ENCODE assay signal across 14 cellular contexts in the genomic region with DNA sequence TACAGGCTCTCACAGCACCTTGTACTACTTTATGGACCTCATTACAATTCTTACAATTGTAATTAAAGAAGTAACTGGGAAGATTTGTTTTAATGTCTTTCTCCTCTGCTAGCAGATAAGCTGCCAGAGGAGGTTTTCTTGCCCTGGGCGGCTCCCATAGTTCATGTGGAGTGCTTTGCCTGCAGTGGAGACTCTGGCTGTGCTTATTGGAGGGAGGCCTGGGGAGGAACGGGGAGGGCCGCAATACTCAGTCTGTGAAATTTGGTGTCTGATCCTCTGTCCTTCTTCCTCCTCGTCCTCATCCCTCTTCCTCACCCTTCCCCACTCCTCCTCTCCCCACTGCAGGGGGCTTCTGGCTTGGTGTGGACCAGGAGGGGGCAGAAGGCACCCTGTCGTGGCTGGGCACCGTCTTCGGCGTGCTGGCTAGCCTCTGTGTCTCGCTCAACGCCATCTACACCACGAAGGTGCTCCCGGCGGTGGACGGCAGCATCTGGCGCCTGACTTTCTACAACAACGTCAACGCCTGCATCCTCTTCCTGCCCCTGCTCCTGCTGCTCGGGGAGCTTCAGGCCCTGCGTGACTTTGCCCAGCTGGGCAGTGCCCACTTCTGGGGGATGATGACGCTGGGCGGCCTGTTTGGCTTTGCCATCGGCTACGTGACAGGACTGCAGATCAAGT. TPM values are rescaled to one million over a fixed set of nuclear protein-coding genes. Genes with fewer than 3 reads are reported as not detected.
DNase-seq lines count a peak whose midpoint lies in the region; ATAC-seq, FAIRE-seq and TF ChIP-seq lines count a peak whose summit lies in the region.
"Had no signal": no experiment of that assay in that cellular context is flagged by ENCODE, and none has a peak within 500 bp of the region (broad histone marks: within the 10 kb centered on the region; RNA-seq: fewer than 3 reads in every experiment).

No MANE protein-coding gene starts in this region.

- BruUV-seq in K562 (replicated peaks; lab: Mats Ljungman, UMichigan) = no TSS peak

- no peak overlapping the region for H3K4me3 ChIP-seq in BLaER1 treated with 17β-estradiol and CSF1 and Interleukin-3, amounts not matched to agents 10 nM and 100 nM
- no peak overlapping the region for H3K4me3 ChIP-seq in K562
- no peak overlapping the region for H3K4me3 ChIP-seq in esophagus squamous epithelium
- no peak overlapping the region for H3K4me3 ChIP-seq in esophagus muscularis mucosa

- no peak for FAIRE-seq in K562 (lab: Jason Lieb, UNC)
- FAIRE-seq: RCC 7860 had no signal

- H3K27ac Mint-ChIP-seq in CD4-positive, alpha-beta T cell = peak overlapping the region; percentile 73
- H3K27ac Mint-ChIP-seq in progenitor cell of endocrine pancreas = peak overlapping the region; percentile 84
- peak overlapping the region in 1 of 2 donors; percentile 48 for H3K27ac Mint-ChIP-seq in natural killer cell treated with Interleukin-12 subunit alpha and Interleukin-12 subunit beta and Interleukin-15 and Interleukin-18, amount 100 ng/mL, for 72 hours
- H3K27ac Mint-ChIP-seq: B cell had no signal

- no peaks in the 10 kb centered on the region for H3K27me3 ChIP-seq in BLaER1 treated with 17β-estradiol and CSF1 and Interleukin-3, amounts not matched to agents 10 nM and 100 nM
- no peaks in the 10 kb centered on the region for H3K27me3 ChIP-seq in CD4-positive, alpha-beta T cell (ENCODE audit: control insufficient read depth, insufficient read depth, low read length)
- H3K27me3 ChIP-seq in K562 (ENCODE audit: control insufficient read depth in 2 of 2, insufficient read depth in 2 of 2, low read length in 2 of 2) (no peaks in the 10 kb centered on the region), esophagus squamous epithelium (no peaks in the 10 kb centered on the region), esophagus muscularis mucosa (no peaks in the 10 kb centered on the region)

- WGBS in K562 (ENCODE audit: insufficient coverage, low coverage, missing lambda C conversion rate) = 91% methylated on average over 17 of the region's 23 CpGs
- WGBS in esophagus squamous epithelium, 2 donors = 90 to 96% methylated on average over 17 to 20 of the region's 23 CpGs
- WGBS in esophagus muscularis mucosa = 90% methylated on average over 14 of the region's 23 CpGs

- H3K36me3 Mint-ChIP-seq in CD4-positive, alpha-beta T cell (ENCODE audit: low read depth) = peaks cover 45% of the 10 kb centered on the region
- peaks cover 5% of the 10 kb centered on the region for H3K36me3 Mint-ChIP-seq in progenitor cell of endocrine pancreas (ENCODE audit: insufficient read depth)
- H3K36me3 Mint-ChIP-seq in natural killer cell treated with Interleukin-12 subunit alpha and Interleukin-12 subunit beta and Interleukin-15 and Interleukin-18, amount 100 ng/mL, for 72 hours = no peaks in the 10 kb centered on the region

- peaks cover 51 to 71% (median 64%) of the 10 kb centered on the region in 10 experiments for H3K4me1 ChIP-seq in BLaER1 treated with 17β-estradiol and CSF1 and Interleukin-3, amounts not matched to agents 10 nM and 100 nM
- H3K4me1 ChIP-seq in K562 (replicated peaks in 1 of 2; ENCODE audit: control insufficient read depth in 2 of 2, insufficient read depth in 2 of 2, low read length in 2 of 2) (peaks cover 11 to 30% of the 10 kb centered on the region in 2 experiments; a peak in 4 of 5 replicates), esophagus squamous epithelium (peaks cover 26 to 47% (median 27%) of the 10 kb centered on the region in 3 donors), esophagus muscularis mucosa (peaks cover 26 to 44% (median 33%) of the 10 kb centered on the region in 4 donors)

- no peak for ATAC-seq in CD4-positive, alpha-beta T cell (ENCODE audit: poor library complexity)
- ATAC-seq in K562 = no peak
- no peak for ATAC-seq in natural killer cell treated with Interleukin-12 subunit alpha and Interleukin-12 subunit beta and Interleukin-15 and Interleukin-18, amount 100 ng/mL, for 72 hours

- DNase-seq in CD4-positive, alpha-beta T cell = no peak
- DNase-seq in K562 (ENCODE audit: extremely low read depth in 1 of 4, low spot score in 3 of 4) = no peak
- DNase-seq in progenitor cell of endocrine pancreas (ENCODE audit: low spot score, unreplicated experiment) = no peak
- DNase-seq in esophagus squamous epithelium (lab: John Stamatoyannopoulos, UW) = no peak
- no peak for DNase-seq in natural killer cell treated with Interleukin-12 subunit alpha and Interleukin-12 subunit beta and Interleukin-15 and Interleukin-18, amount 100 ng/mL, for 72 hours (ENCODE audit: low spot score)
- DNase-seq in esophagus muscularis mucosa (ENCODE audit: extremely low spot score) = no peak
- DNase-seq: H7, Karpas-422, NCI-H187 treated with DMSO at 0.1 percent for 48 hours, NCI-H510A, SHP77 had no signal

- peaks cover 12 to 70% (median 57%) of the 10 kb centered on the region in 11 experiments; a peak in 18 of 22 replicates for H4K20me1 ChIP-seq in BLaER1 treated with 17β-estradiol and CSF1 and Interleukin-3, amounts not matched to agents 10 nM and 100 nM
- H4K20me1 ChIP-seq in K562 (replicated peaks; ENCODE audit: control insufficient read depth, insufficient read depth, low read length) = peaks cover 3% of the 10 kb centered on the region; the same call in 1 of the 2 replicates

- TF ChIP-seq POLR2A in K562 (conservative IDR thresholded peaks at IDR 0.05) = no peak
- no peak for TF ChIP-seq POLR2A in esophagus squamous epithelium (IDR thresholded peaks at IDR 0.05)
- TF ChIP-seq POLR2A in esophagus muscularis mucosa (IDR thresholded peaks at IDR 0.05; ENCODE audit: low read depth) = no peak

- intact Hi-C loops in CD4-positive, alpha-beta T cell (cut with DNase I, micrococcal nuclease) = no loop called here
- intact Hi-C loops in K562 (cut with micrococcal nuclease) = no loop called here
- intact Hi-C loops in esophagus squamous epithelium (cut with DNase I) = no loop called here
- intact Hi-C loops in esophagus muscularis mucosa (cut with DNase I) = no loop called here

- H3K36me3 ChIP-seq in BLaER1 treated with 17β-estradiol and CSF1 and Interleukin-3, amounts not matched to agents 10 nM and 100 nM = peaks cover 24 to 56% (median 36%) of the 10 kb centered on the region in 11 experiments
- H3K36me3 ChIP-seq in K562 (ENCODE audit: control insufficient read depth, insufficient read depth, low read length) (peaks cover 42% of the 10 kb centered on the region; the same call in 2 of the 3 replicates), esophagus squamous epithelium (peaks cover 13 to 53% (median 17%) of the 10 kb centered on the region in 3 donors), esophagus muscularis mucosa (peaks cover 9 to 50% (median 43%) of the 10 kb centered on the region in 4 donors)

- peak overlapping the region in 10 of 11 experiments; percentile 22 to 71 (median 60); a peak in 19 of 22 replicates for H3K4me2 ChIP-seq in BLaER1 treated with 17β-estradiol and CSF1 and Interleukin-3, amounts not matched to agents 10 nM and 100 nM
- H3K4me2 ChIP-seq in K562 (ENCODE audit: insufficient read depth, low read length) = no peak overlapping the region

- CTCF ChIA-PET in CD4-positive, alpha-beta T cell (lab: Charles Lee) = no interaction called here
- CTCF ChIA-PET in K562 (lab: Yijun Ruan, JAX; ENCODE audit: low intra/inter-chr PET ratio) = no interaction called here

- in situ Hi-C loops in K562 (cut with MboI) = no loop called here

- peak overlapping the region; percentile 42 for H3K4me3 Mint-ChIP-seq in CD4-positive, alpha-beta T cell
- no peak overlapping the region for H3K4me3 Mint-ChIP-seq in progenitor cell of endocrine pancreas (ENCODE audit: low read depth)
- H3K4me3 Mint-ChIP-seq in natural killer cell treated with Interleukin-12 subunit alpha and Interleukin-12 subunit beta and Interleukin-15 and Interleukin-18, amount 100 ng/mL, for 72 hours = no peak overlapping the region
- H3K4me3 Mint-ChIP-seq: B cell had no signal

- H3K9ac ChIP-seq in BLaER1 treated with 17β-estradiol and CSF1 and Interleukin-3, amounts not matched to agents 10 nM and 100 nM = peak overlapping the region in 1 of 11 experiments; percentile 14; a peak in 1 of 22 replicates
- no peak overlapping the region; a peak in 1 of 4 replicates for H3K9ac ChIP-seq in K562 (ENCODE audit: insufficient read depth in 1 of 2, low read depth in 2 of 2, low read length in 2 of 2)

- no peaks in the 10 kb centered on the region for H3K9me3 ChIP-seq in BLaER1 treated with 17β-estradiol and CSF1 and Interleukin-3, amounts not matched to agents 10 nM and 100 nM (replicated peaks in 1 of 11)
- no peaks in the 10 kb centered on the region for H3K9me3 ChIP-seq in CD4-positive, alpha-beta T cell (ENCODE audit: control insufficient read depth, low read length)
- H3K9me3 ChIP-seq in K562 (replicated peaks; ENCODE audit: control insufficient read depth, insufficient read depth, low read depth, low read length) (no peaks in the 10 kb centered on the region), esophagus squamous epithelium (no peaks in the 10 kb centered on the region), esophagus muscularis mucosa (no peaks in the 10 kb centered on the region)

- no peak for TF ChIP-seq RAD21 in K562 (CRISPR knock-in tag; conservative IDR thresholded peaks at IDR 0.05 in 1 of 2, IDR thresholded peaks at IDR 0.05 in 1 of 2)

- peaks cover 45% of the 10 kb centered on the region for H3K4me1 Mint-ChIP-seq in CD4-positive, alpha-beta T cell (ENCODE audit: low read depth)
- H3K4me1 Mint-ChIP-seq in progenitor cell of endocrine pancreas (ENCODE audit: low read depth) = peaks cover 13% of the 10 kb centered on the region
- H3K4me1 Mint-ChIP-seq in natural killer cell treated with Interleukin-12 subunit alpha and Interleukin-12 subunit beta and Interleukin-15 and Interleukin-18, amount 100 ng/mL, for 72 hours (ENCODE audit: low read depth in 2 of 2) = peaks cover 32 to 33% of the 10 kb centered on the region in 2 donors

- peak overlapping the region in 4 of 11 experiments; percentile 14 to 30 (median 24); a peak in 4 of 22 replicates for H3K27ac ChIP-seq in BLaER1 treated with 17β-estradiol and CSF1 and Interleukin-3, amounts not matched to agents 10 nM and 100 nM
- H3K27ac ChIP-seq in CD4-positive, alpha-beta T cell (ENCODE audit: low read depth, low read length) = no peak overlapping the region
- H3K27ac ChIP-seq in K562 (ENCODE audit: extremely low read depth, low read depth, low read length) (no peak overlapping the region), esophagus squamous epithelium (no peak overlapping the region), esophagus muscularis mucosa (replicated peaks in 1 of 4) (no peak overlapping the region)

- H3K79me2 ChIP-seq in K562 (ENCODE audit: control insufficient read depth, insufficient read depth, low read length) = peaks cover 22% of the 10 kb centered on the region

- POLR2A ChIA-PET in CD4-positive, alpha-beta T cell (lab: Charles Lee) = no interaction called here
- POLR2A ChIA-PET in K562 (lab: Yijun Ruan, JAX) = interaction anchor here (1.0 kb wide), 1 partner anchor 13 kb away, joined by 6 read pairs; no protein-coding TSS in a partner anchor

- H3K27me3 Mint-ChIP-seq in CD4-positive, alpha-beta T cell = no peaks in the 10 kb centered on the region
- no peaks in the 10 kb centered on the region for H3K27me3 Mint-ChIP-seq in progenitor cell of endocrine pancreas
- no peaks in the 10 kb centered on the region for H3K27me3 Mint-ChIP-seq in natural killer cell treated with Interleukin-12 subunit alpha and Interleukin-12 subunit beta and Interleukin-15 and Interleukin-18, amount 100 ng/mL, for 72 hours
- H3K27me3 Mint-ChIP-seq: B cell had no signal

- H2AFZ ChIP-seq in K562 (ENCODE audit: low read depth, low read length) = no peak overlapping the region

- no peak for TF ChIP-seq CTCF in CD4-positive, alpha-beta T cell (IDR thresholded peaks at IDR 0.05)
- no peak for TF ChIP-seq CTCF in K562 (IDR thresholded peaks at IDR 0.05 in 2 of 3, conservative IDR thresholded peaks at IDR 0.05 in 1 of 3; ENCODE audit: insufficient read depth in 2 of 3, low read depth in 1 of 3, low read length in 3 of 3)
- TF ChIP-seq CTCF in progenitor cell of endocrine pancreas (IDR thresholded peaks at IDR 0.05; ENCODE audit: unreplicated experiment) = no peak
- no peak for TF ChIP-seq CTCF in esophagus squamous epithelium (IDR thresholded peaks at IDR 0.05)
- TF ChIP-seq CTCF in esophagus muscularis mucosa (IDR thresholded peaks at IDR 0.05) = no peak

- TF ChIP-seq EP300 in K562 (IDR thresholded peaks at IDR 0.05; ENCODE audit: low read length) = no peak
- TF ChIP-seq EP300 in esophagus muscularis mucosa (IDR thresholded peaks at IDR 0.05) = no peak

- no peaks in the 10 kb centered on the region for H3K9me3 Mint-ChIP-seq in CD4-positive, alpha-beta T cell
- no peaks in the 10 kb centered on the region for H3K9me3 Mint-ChIP-seq in progenitor cell of endocrine pancreas (ENCODE audit: low read depth)
- H3K9me3 Mint-ChIP-seq in natural killer cell treated with Interleukin-12 subunit alpha and Interleukin-12 subunit beta and Interleukin-15 and Interleukin-18, amount 100 ng/mL, for 72 hours = no peaks in the 10 kb centered on the region

- H3K9me1 ChIP-seq in K562 (ENCODE audit: control insufficient read depth, insufficient read depth, low read length) = no peaks in the 10 kb centered on the region

RNA-seq across cellular contexts. Expression of gene SLC35C1, which starts 5.6 kb away (rescaled TPM):
- total RNA-seq in CD4-positive, alpha-beta T cell = 1 to 10 TPM; 4.4 to 4.9 TPM
- total RNA-seq in K562 (2011; cell fraction: chromatin; rRNA removed; ENCODE audit: low replicate concordance) = 4.6 and 15.0 TPM in 2 replicates
- 15.7 and 22.2 TPM in 2 replicates for total RNA-seq in K562 (2011; cell fraction: nucleolus; rRNA removed)
- 13.6 and 16.2 TPM in 2 replicates for total RNA-seq in K562 (2011; cell fraction: nucleoplasm; rRNA removed)
- total RNA-seq in K562 (2014; rRNA removed) (3.6 and 5.4 TPM in 2 replicates), K562 (2014; rRNA removed; fragmentation: Illumina TruSeq; extraction: Trizol) (0.96 and 1.5 TPM in 2 replicates), K562 (2015; rRNA removed; fragmentation: Illumina TruSeq; extraction: Trizol) (2.4 and 3.0 TPM in 2 replicates), K562 (2021) (13.1 and 14.9 TPM in 2 replicates), progenitor cell of endocrine pancreas (12.8 and 14.0 TPM in 2 replicates), esophagus squamous epithelium (10 to 100 TPM; 23.6 to 68.6 (median 28.2) TPM), esophagus muscularis mucosa (10 to 100 TPM in 3 of 4 donors, 1 to 10 TPM in 1; 9.6 to 18.0 (median 13.1) TPM)
- polyA plus RNA-seq in K562 (2011; rRNA removed) (1.3 and 2.6 TPM in 2 replicates), K562 (2014; fragmentation: Illumina TruSeq; extraction: Trizol) (7.4 and 9.7 TPM in 2 replicates), K562 (2014; fragmentation: Nextera tagmentation; extraction: Ambion mirVana) (under 1 TPM; 0.65 to 0.98 TPM), K562 (2014; rRNA removed) (4.2 and 4.4 TPM in 2 replicates)
- polyA plus RNA-seq in K562 (2011; cell fraction: cytosol; rRNA removed) = 2.8 and 7.0 TPM in 2 replicates
- 2.6 and 5.4 TPM in 2 replicates for polyA plus RNA-seq in K562 (2011; cell fraction: nucleus; rRNA removed)
- polyA plus RNA-seq in K562 (2012) = 9.2 and 10.4 TPM in 2 replicates
- 2.1 and 2.5 TPM in 2 replicates for polyA minus RNA-seq in K562 (2011; rRNA and poly(A)+ RNA removed)
- 13.7 and 13.8 TPM in 2 replicates for polyA minus RNA-seq in K562 (2011; cell fraction: cytosol; rRNA and poly(A)+ RNA removed)
- 4.8 and 4.9 TPM in 2 replicates for polyA minus RNA-seq in K562 (2011; cell fraction: nucleus; rRNA and poly(A)+ RNA removed)
- total RNA-seq in natural killer cell treated with Interleukin-12 subunit alpha and Interleukin-12 subunit beta and Interleukin-15 and Interleukin-18, amount 100 ng/mL, for 72 hours = 10 to 100 TPM; 15.9 to 18.7 TPM

RNA-seq across cellular contexts. Expression of gene CRY2, which starts 36.7 kb away (rescaled TPM):
- 100 to 1,000 TPM; 248 TPM for total RNA-seq in CD4-positive, alpha-beta T cell
- total RNA-seq in K562 (2011; cell fraction: chromatin; rRNA removed; ENCODE audit: low replicate concordance) = 74.3 and 112 TPM in 2 replicates
- 59.2 and 64.6 TPM in 2 replicates for total RNA-seq in K562 (2011; cell fraction: nucleolus; rRNA removed)
- 69.7 and 90.4 TPM in 2 replicates for total RNA-seq in K562 (2011; cell fraction: nucleoplasm; rRNA removed)
- total RNA-seq in K562 (2014; rRNA removed) = 15.1 and 18.3 TPM in 2 replicates
- total RNA-seq in K562 (2014; rRNA removed; fragmentation: Illumina TruSeq; extraction: Trizol) = 8.5 and 10.4 TPM in 2 replicates
- total RNA-seq in K562 (2015; rRNA removed; fragmentation: Illumina TruSeq; extraction: Trizol) = 10.9 and 13.3 TPM in 2 replicates
- 23.9 and 24.0 TPM in 2 replicates for total RNA-seq in K562 (2021)
- 15.8 and 21.7 TPM in 2 replicates for polyA plus RNA-seq in K562 (2011; rRNA removed)
- polyA plus RNA-seq in K562 (2011; cell fraction: cytosol; rRNA removed) = 16.3 and 16.9 TPM in 2 replicates
- 59.5 and 77.3 TPM in 2 replicates for polyA plus RNA-seq in K562 (2011; cell fraction: nucleus; rRNA removed)
- 10.6 and 11.5 TPM in 2 replicates for polyA plus RNA-seq in K562 (2012)
- 14.5 and 14.8 TPM in 2 replicates for polyA plus RNA-seq in K562 (2014; fragmentation: Illumina TruSeq; extraction: Trizol)
- polyA plus RNA-seq in K562 (2014; fragmentation: Nextera tagmentation; extraction: Ambion mirVana) = 1 to 10 TPM; 2.3 to 3.3 TPM
- polyA plus RNA-seq in K562 (2014; rRNA removed) = 13.5 and 17.1 TPM in 2 replicates
- polyA minus RNA-seq in K562 (2011; rRNA and poly(A)+ RNA removed) = 27.1 and 32.0 TPM in 2 replicates
- 17.7 and 18.3 TPM in 2 replicates for polyA minus RNA-seq in K562 (2011; cell fraction: cytosol; rRNA and poly(A)+ RNA removed)
- 28.8 and 31.0 TPM in 2 replicates for polyA minus RNA-seq in K562 (2011; cell fraction: nucleus; rRNA and poly(A)+ RNA removed)
- total RNA-seq in progenitor cell of endocrine pancreas = 34.1 and 34.8 TPM in 2 replicates
- 10 to 100 TPM in 3 of 4 donors, 1 to 10 TPM in 1; 5.6 to 21.0 (median 13.4) TPM for total RNA-seq in esophagus squamous epithelium
- 10 to 100 TPM; 22.8 to 28.5 TPM for total RNA-seq in natural killer cell treated with Interleukin-12 subunit alpha and Interleukin-12 subunit beta and Interleukin-15 and Interleukin-18, amount 100 ng/mL, for 72 hours
- total RNA-seq in esophagus muscularis mucosa = 10 to 100 TPM; 32.0 to 57.6 (median 49.7) TPM
